ENCODE assay signal across 1 cellular context in genomic region chr16:84175351-84176081, GRCh38.
TF ChIP-seq lines count a peak whose summit lies in the region.

No MANE protein-coding gene starts in this region.

TF ChIP-seq in endothelial cell of umbilical vein, 7 proteins besides CTCF, POLR2A, EP300 and RAD21:
- no peak for TF ChIP-seq FOS (IDR thresholded peaks at IDR 0.05; ENCODE audit: borderline replicate concordance, insufficient read depth, low read length)
- TF ChIP-seq MYC (IDR thresholded peaks at IDR 0.05; ENCODE audit: low read depth, low read length), result no peak
- TF ChIP-seq MAX (IDR thresholded peaks at IDR 0.05; ENCODE audit: insufficient read depth, insufficient read length), result peak; percentile 26
- TF ChIP-seq JUN (IDR thresholded peaks at IDR 0.05; ENCODE audit: borderline replicate concordance, insufficient read depth, insufficient read length, low read depth), result no peak
- no peak for TF ChIP-seq EZH2 (IDR thresholded peaks at IDR 0.05; ENCODE audit: borderline replicate concordance, low read depth, low read length, severe bottlenecking)
- no peak for TF ChIP-seq POLR2AphosphoS5 (IDR thresholded peaks at IDR 0.05; ENCODE audit: insufficient read depth, low read depth, low read length)
- no peak for TF ChIP-seq GATA2 (IDR thresholded peaks at IDR 0.05; ENCODE audit: insufficient read depth, insufficient read length, low read depth, low read length)
